In the genomic region with DNA sequence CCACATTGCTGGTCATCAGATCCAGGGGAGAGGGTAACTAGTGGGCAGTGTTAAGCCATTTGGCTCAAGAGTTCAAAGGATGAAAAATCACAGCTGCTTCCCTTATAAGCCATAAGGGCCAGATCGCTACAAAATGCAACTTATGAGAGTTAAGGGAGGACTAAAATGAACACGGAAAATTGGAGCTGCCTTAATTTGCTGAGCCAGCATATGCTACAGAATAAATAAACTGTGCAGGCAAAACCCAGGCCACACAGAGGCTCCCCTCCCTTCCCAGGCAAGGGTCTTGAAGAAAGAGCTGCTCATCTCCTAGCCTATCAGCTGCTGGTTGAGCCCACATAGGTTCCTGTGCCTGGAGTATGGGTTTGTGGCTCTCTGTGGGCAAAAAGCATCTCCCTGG, we compare ENCODE assay signal across 21 cellular contexts.
"Had no signal": no experiment of that assay in that cellular context is flagged by ENCODE, and none has a peak within 500 bp of the region (broad histone marks: within the 10 kb centered on the region; RNA-seq: fewer than 3 reads in every experiment).

No MANE protein-coding gene starts in this region.

- H3K9me3 Mint-ChIP-seq: neural crest cell had no signal

- H3K4me3 ChIP-seq: esophagus muscularis mucosa, gastrocnemius medialis, heart right ventricle, right atrium auricular region, suprapubic skin, tibial artery, upper lobe of right lung, vagina had no signal

- H3K36me3 Mint-ChIP-seq: naive thymus-derived CD4-positive, alpha-beta T cell; stimulated activated effector memory CD8-positive, alpha-beta T cell treated with anti-CD3 and anti-CD28 coated beads, Interleukin-12 subunit alpha, Interleukin-12 subunit beta, amount 100 ng/mL, for 72 hours had no signal

- H3K9me3 ChIP-seq: esophagus muscularis mucosa, gastrocnemius medialis, heart right ventricle, right atrium auricular region, suprapubic skin, tibial artery, upper lobe of right lung, vagina had no signal

- H3K27ac ChIP-seq: epithelial cell of prostate, esophagus muscularis mucosa, gastrocnemius medialis, heart right ventricle, right atrium auricular region, suprapubic skin, tibial artery, upper lobe of right lung, vagina had no signal

- H3K27ac Mint-ChIP-seq: effector memory CD8-positive, alpha-beta T cell; naive thymus-derived CD4-positive, alpha-beta T cell; stimulated activated effector memory CD8-positive, alpha-beta T cell treated with anti-CD3 and anti-CD28 coated beads, Interleukin-12 subunit alpha, Interleukin-12 subunit beta, amount 100 ng/mL, for 72 hours had no signal

- H3K27me3 Mint-ChIP-seq: effector memory CD8-positive, alpha-beta T cell; naive thymus-derived CD4-positive, alpha-beta T cell had no signal

- H3K4me3 Mint-ChIP-seq: effector memory CD8-positive, alpha-beta T cell; naive thymus-derived CD4-positive, alpha-beta T cell; neural crest cell; stimulated activated effector memory CD8-positive, alpha-beta T cell treated with anti-CD3 and anti-CD28 coated beads, Interleukin-12 subunit alpha, Interleukin-12 subunit beta, amount 100 ng/mL, for 72 hours had no signal

- DNase-seq: effector memory CD8-positive, alpha-beta T cell; gastrocnemius medialis; heart right ventricle; hypothalamus; kidney glomerular epithelial cell; mammary epithelial cell; naive thymus-derived CD4-positive, alpha-beta T cell; posterior cingulate gyrus; stimulated activated CD4-positive, alpha-beta T cell treated with anti-CD3 and anti-CD28 coated beads, Interleukin-4, amount 100 ng/mL, for 1 hour; stimulated activated CD8-positive, alpha-beta memory T cell treated with anti-CD3 and anti-CD28 coated beads, Interleukin-4, amount 100 ng/mL, for 48 hours; stimulated activated naive CD8-positive, alpha-beta T cell treated with anti-CD3 and anti-CD28 coated beads, Interleukin-15, Interleukin-2, amounts not matched to agents 100 U/mL and 50 U/mL, for 24 hours; tibial artery; upper lobe of right lung had no signal

- ATAC-seq: effector memory CD8-positive, alpha-beta T cell; gastrocnemius medialis; heart right ventricle; left lobe of liver; naive thymus-derived CD4-positive, alpha-beta T cell; stimulated activated effector memory CD8-positive, alpha-beta T cell treated with anti-CD3 and anti-CD28 coated beads, Interleukin-12 subunit alpha, Interleukin-12 subunit beta, amount 100 ng/mL, for 72 hours; stimulated activated naive CD8-positive, alpha-beta T cell treated with anti-CD3 and anti-CD28 coated beads, Interleukin-15, Interleukin-2, amounts not matched to agents 100 U/mL and 50 U/mL, for 24 hours; upper lobe of right lung had no signal

- H3K27me3 ChIP-seq: esophagus muscularis mucosa, gastrocnemius medialis, heart right ventricle, right atrium auricular region, suprapubic skin, tibial artery, upper lobe of right lung, vagina had no signal

- H3K4me1 ChIP-seq: esophagus muscularis mucosa, gastrocnemius medialis, heart right ventricle, right atrium auricular region, suprapubic skin, tibial artery, upper lobe of right lung, vagina had no signal

- H3K4me1 Mint-ChIP-seq: naive thymus-derived CD4-positive, alpha-beta T cell; stimulated activated effector memory CD8-positive, alpha-beta T cell treated with anti-CD3 and anti-CD28 coated beads, Interleukin-12 subunit alpha, Interleukin-12 subunit beta, amount 100 ng/mL, for 72 hours had no signal

- H3K36me3 ChIP-seq: esophagus muscularis mucosa, gastrocnemius medialis, heart right ventricle, right atrium auricular region, suprapubic skin, tibial artery, upper lobe of right lung, vagina had no signal
